ENCODE assay signal across 9 cellular contexts in the genomic region with DNA sequence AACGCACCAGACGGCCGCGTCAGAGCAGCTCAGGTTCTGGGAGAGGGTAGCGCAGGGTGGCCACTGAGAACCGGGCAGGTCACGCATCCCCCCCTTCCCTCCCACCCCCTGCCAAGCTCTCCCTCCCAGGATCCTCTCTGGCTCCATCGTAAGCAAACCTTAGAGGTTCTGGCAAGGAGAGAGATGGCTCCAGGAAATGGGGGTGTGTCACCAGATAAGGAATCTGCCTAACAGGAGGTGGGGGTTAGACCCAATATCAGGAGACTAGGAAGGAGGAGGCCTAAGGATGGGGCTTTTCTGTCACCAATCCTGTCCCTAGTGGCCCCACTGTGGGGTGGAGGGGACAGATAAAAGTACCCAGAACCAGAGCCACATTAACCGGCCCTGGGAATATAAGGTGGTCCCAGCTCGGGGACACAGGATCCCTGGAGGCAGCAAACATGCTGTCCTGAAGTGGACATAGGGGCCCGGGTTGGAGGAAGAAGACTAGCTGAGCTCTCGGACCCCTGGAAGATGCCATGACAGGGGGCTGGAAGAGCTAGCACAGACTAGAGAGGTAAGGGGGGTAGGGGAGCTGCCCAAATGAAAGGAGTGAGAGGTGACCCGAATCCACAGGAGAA. TPM values are rescaled to one million over a fixed set of nuclear protein-coding genes. Genes with fewer than 3 reads are reported as not detected.
DNase-seq lines count a peak whose midpoint lies in the region; ATAC-seq and TF ChIP-seq lines count a peak whose summit lies in the region.
"Had no signal": no experiment of that assay in that cellular context is flagged by ENCODE, and none has a peak within 500 bp of the region (broad histone marks: within the 10 kb centered on the region; RNA-seq: fewer than 3 reads in every experiment).

No MANE protein-coding gene starts in this region.

- H3K27ac ChIP-seq in CD4-positive, alpha-beta T cell (ENCODE audit: low read depth, low read length): peak overlapping the region; percentile 27
- H3K27ac ChIP-seq: WERI-Rb-1 had no signal

- ATAC-seq in CD4-positive, alpha-beta T cell (ENCODE audit: poor library complexity): no peak
- no peak for ATAC-seq in sciatic nerve

- H3K4me1 Mint-ChIP-seq in CD4-positive, alpha-beta T cell (ENCODE audit: low read depth): peaks cover 37% of the 10 kb centered on the region
- H3K4me1 Mint-ChIP-seq in neural crest cell: peaks cover 44% of the 10 kb centered on the region

- no peaks in the 10 kb centered on the region for H3K9me3 ChIP-seq in CD4-positive, alpha-beta T cell (ENCODE audit: control insufficient read depth, low read length)

- H3K27ac Mint-ChIP-seq in CD4-positive, alpha-beta T cell: peak overlapping the region; percentile 86
- H3K27ac Mint-ChIP-seq in neural crest cell (ENCODE audit: unreplicated experiment): no peak overlapping the region

- H3K9me3 Mint-ChIP-seq in CD4-positive, alpha-beta T cell: no peaks in the 10 kb centered on the region
- no peaks in the 10 kb centered on the region for H3K9me3 Mint-ChIP-seq in neural crest cell

- POLR2A ChIA-PET in CD4-positive, alpha-beta T cell (lab: Charles Lee): interaction anchor here (0.7 to 1.3 kb wide), 2 partner anchors 53 to 924 kb away, joined by 3 to 5 read pairs; partner anchors contain the start of gene RDH13

- H3K27me3 ChIP-seq in CD4-positive, alpha-beta T cell (ENCODE audit: control insufficient read depth, insufficient read depth, low read length): no peaks in the 10 kb centered on the region

- intact Hi-C loops in CD4-positive, alpha-beta T cell (cut with DNase I, micrococcal nuclease): loop anchor here in 1 of 2 experiments (2.0 to 5.0 kb wide), 4 partner anchors 27 to 542 kb away; partner anchors contain the start of genes PPP6R1 and U2AF2
- intact Hi-C loops in sciatic nerve (cut with DNase I): no loop called here

- TF ChIP-seq CTCF in CD4-positive, alpha-beta T cell (IDR thresholded peaks at IDR 0.05): no peak
- no peak for TF ChIP-seq CTCF in neural crest cell (conservative IDR thresholded peaks at IDR 0.05)

- no peaks in the 10 kb centered on the region for H3K27me3 Mint-ChIP-seq in CD4-positive, alpha-beta T cell
- peaks cover 9% of the 10 kb centered on the region for H3K27me3 Mint-ChIP-seq in neural crest cell (ENCODE audit: low read depth)

- CTCF ChIA-PET in CD4-positive, alpha-beta T cell (lab: Charles Lee): interaction anchor here (2.4 kb wide), 1 partner anchor 27 kb away, joined by 8 read pairs; no protein-coding TSS in a partner anchor

- H3K4me3 Mint-ChIP-seq in CD4-positive, alpha-beta T cell: peak overlapping the region; percentile 93
- peak overlapping the region; percentile 92 for H3K4me3 Mint-ChIP-seq in neural crest cell

- no peak for DNase-seq in CD4-positive, alpha-beta T cell
- peak; percentile 89 for DNase-seq in NCI-H226
- peak; percentile 47 for DNase-seq in ecto neural progenitor cell (ENCODE audit: low spot score)
- no peak for DNase-seq in neural crest cell (ENCODE audit: low read depth, low spot score)
- DNase-seq in sciatic nerve (ENCODE audit: low spot score): no peak
- no peak for DNase-seq in SHP77 treated with DMSO at 0.1 percent for 48 hours (lab: John Stamatoyannopoulos, UW)
- DNase-seq in AG08396 (ENCODE audit: low spot score): no peak
- DNase-seq in NCI-H1930 (lab: John Stamatoyannopoulos, UW): no peak
- DNase-seq: WERI-Rb-1 had no signal

- H3K36me3 Mint-ChIP-seq in CD4-positive, alpha-beta T cell (ENCODE audit: low read depth): peaks cover 20% of the 10 kb centered on the region
- H3K36me3 Mint-ChIP-seq in neural crest cell (ENCODE audit: low read depth): no peaks in the 10 kb centered on the region

RNA-seq across cellular contexts. Expression of gene PPP1R12C, which starts 1.9 kb away (rescaled TPM):
- 100 to 1,000 TPM; 123 to 136 TPM for total RNA-seq in CD4-positive, alpha-beta T cell
- 107 and 108 TPM in 2 replicates for total RNA-seq in neural crest cell
- 112 TPM for total RNA-seq in sciatic nerve

RNA-seq across cellular contexts. Expression of gene TNNT1, which starts 33.5 kb away (rescaled TPM):
- total RNA-seq in CD4-positive, alpha-beta T cell: not detected
- total RNA-seq in neural crest cell (1.1 TPM in 1 of 2 replicates, not detected in the other), sciatic nerve (1.4 TPM)

RNA-seq across cellular contexts. Expression of gene EPS8L1, which starts 39.9 kb away (rescaled TPM):
- 1 to 10 TPM; 2.0 to 2.2 TPM for total RNA-seq in CD4-positive, alpha-beta T cell
- total RNA-seq in neural crest cell (22.4 TPM in 2 replicates), sciatic nerve (1.2 TPM)

RNA-seq across cellular contexts. Expression of gene TNNI3, which starts 42.0 kb away (rescaled TPM):
- not detected for total RNA-seq in CD4-positive, alpha-beta T cell
- 5.4 and 6.5 TPM in 2 replicates for total RNA-seq in neural crest cell
- total RNA-seq in sciatic nerve: not detected

RNA-seq across cellular contexts. Expression of gene DNAAF3, which starts 50.9 kb away (rescaled TPM):
- total RNA-seq in CD4-positive, alpha-beta T cell: not detected
- total RNA-seq in neural crest cell (9.5 and 10.4 TPM in 2 replicates), sciatic nerve (0.62 TPM)

Comparison
In these comparisons a context has a peak if more than half of its experiments do, and no peak if none do; other contexts are left out.
1. DNase-seq: peak in NCI-H226 (single experiment) and ecto neural progenitor cell (single experiment); none in CD4-positive, alpha-beta T cell (0 of 10), neural crest cell (single experiment), sciatic nerve (single experiment), SHP77 treated with DMSO at 0.1 percent for 48 hours (single experiment), AG08396 (single experiment) and NCI-H1930 (0 of 2).